15 cellular contexts compared by ENCODE assay signal in genomic region chr7:79658304-79658703, GRCh38.
DNase-seq lines count a peak whose midpoint lies in the region; ATAC-seq, FAIRE-seq and TF ChIP-seq lines count a peak whose summit lies in the region.
"Had no signal": no experiment of that assay in that cellular context is flagged by ENCODE, and none has a peak within 500 bp of the region (broad histone marks: within the 10 kb centered on the region; RNA-seq: fewer than 3 reads in every experiment).

No MANE protein-coding gene starts in this region.

- H3K36me3 ChIP-seq in pancreas (peaks cover 0 to 3% (median 0%) of the 10 kb centered on the region in 3 donors), mucosa of descending colon (ENCODE audit: low read depth) (no peaks in the 10 kb centered on the region)
- H3K36me3 ChIP-seq: BLaER1, HAP-1 had no signal

- H3K9me3 ChIP-seq in A549 (no peaks in the 10 kb centered on the region), pancreas (no peaks in the 10 kb centered on the region), mucosa of descending colon (no peaks in the 10 kb centered on the region)
- H3K9me3 ChIP-seq: BLaER1, Caco-2, HAP-1 had no signal

- H3K4me2 ChIP-seq in A549: no peak overlapping the region
- H3K4me2 ChIP-seq: BLaER1 had no signal

- H3K4me3 ChIP-seq in A549 (no peak overlapping the region), pancreas (no peak overlapping the region), mucosa of descending colon (no peak overlapping the region)
- H3K4me3 ChIP-seq: BLaER1, HAP-1 had no signal

- CTCF ChIA-PET in A549 (lab: Yijun Ruan, JAX): no interaction called here

- ATAC-seq in A549 (no peak), pancreas (no peak), mucosa of descending colon (no peak)

- FAIRE-seq in A204.1 (lab: Jason Lieb, UNC) (peak; percentile 66), A549 (lab: Jason Lieb, UNC) (no peak), TTC549 (lab: Jason Lieb, UNC) (peak; percentile 26), pancreas (lab: Jason Lieb, UNC) (peak; percentile 43)
- FAIRE-seq: H1 had no signal

- H3K27me3 ChIP-seq in pancreas: no peaks in the 10 kb centered on the region
- H3K27me3 ChIP-seq: BLaER1 had no signal

- H3K4me1 ChIP-seq in A549 (no peaks in the 10 kb centered on the region), pancreas (no peaks in the 10 kb centered on the region), mucosa of descending colon (ENCODE audit: low read depth) (no peaks in the 10 kb centered on the region)
- H3K4me1 ChIP-seq: BLaER1, Caco-2, HAP-1 had no signal

- no peak for TF ChIP-seq POLR2A in A549 (IDR thresholded peaks at IDR 0.05; ENCODE audit: low read length)

- no peak for TF ChIP-seq EP300 in A549 (IDR thresholded peaks at IDR 0.05)

- POLR2A ChIA-PET in A549 (lab: Yijun Ruan, JAX): no interaction called here

- TF ChIP-seq CTCF in A549 (IDR thresholded peaks at IDR 0.05) (no peak), pancreas (IDR thresholded peaks at IDR 0.05) (no peak), mucosa of descending colon (IDR thresholded peaks at IDR 0.05) (no peak)

- no peak for TF ChIP-seq RAD21 in A549 (conservative IDR thresholded peaks at IDR 0.05 in 1 of 2, IDR thresholded peaks at IDR 0.05 in 1 of 2)

- intact Hi-C loops in pancreas (cut with DNase I) (no loop called here), mucosa of descending colon (cut with DNase I, micrococcal nuclease) (no loop called here)

- no peak overlapping the region for H3K27ac ChIP-seq in A549
- H3K27ac ChIP-seq in pancreas: no peak overlapping the region
- H3K27ac ChIP-seq: BLaER1, HL-60 had no signal

- DNase-seq in A549 (ENCODE audit: low read depth in 1 of 2, low spot score in 1 of 2): no peak
- DNase-seq in pancreas: no peak
- DNase-seq in islet precursor cell: no peak
- DNase-seq in mucosa of descending colon: no peak
- DNase-seq: AML-193; Caco-2; CD8-positive, alpha-beta memory T cell; DND-41; GF-D8 had no signal

TF ChIP-seq in A549, 52 proteins besides CTCF, POLR2A, EP300 and RAD21:
- TF ChIP-seq MAFK (IDR thresholded peaks at IDR 0.05; ENCODE audit: partially characterized antibody): peak; percentile 46
- TF ChIP-seq ELK1 (IDR thresholded peaks at IDR 0.05; ENCODE audit: low read depth, low read length): no peak
- TF ChIP-seq RCOR1 (IDR thresholded peaks at IDR 0.05; ENCODE audit: low read depth, low read length): no peak
